29 cellular contexts compared by ENCODE assay signal in the genomic region with DNA sequence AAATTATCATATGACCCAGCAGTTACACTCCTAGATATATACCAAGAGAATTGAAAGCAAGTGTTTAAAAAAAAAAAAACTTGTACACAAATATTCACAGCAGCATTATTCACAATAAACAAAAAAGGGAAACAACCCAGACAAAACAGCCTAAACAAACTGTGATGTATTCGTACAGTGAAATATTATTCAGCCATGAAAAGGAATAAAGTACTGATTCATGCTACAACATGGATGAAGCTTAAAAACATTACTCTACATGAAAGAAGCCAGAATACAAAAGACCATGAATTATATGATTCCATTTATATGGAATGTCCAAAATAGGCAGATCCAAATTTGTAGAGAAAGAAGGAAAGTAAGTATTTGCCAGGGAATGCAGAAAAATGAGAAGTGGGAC.
"Had no signal": no experiment of that assay in that cellular context is flagged by ENCODE, and none has a peak within 500 bp of the region (broad histone marks: within the 10 kb centered on the region; RNA-seq: fewer than 3 reads in every experiment).

No MANE protein-coding gene starts in this region.

- H3K4me3 ChIP-seq: adrenal gland, ascending aorta, body of pancreas, breast epithelium, cardiac muscle cell had no signal

- ATAC-seq: activated naive CD4-positive, alpha-beta T cell treated with anti-CD3 and anti-CD28 coated beads, Interleukin-2, amount 50 U/mL, for 72 hours; activated naive CD8-positive, alpha-beta T cell treated with anti-CD3 and anti-CD28 coated beads, Interleukin-2, amount 50 U/mL, for 24 hours; activated T-cell treated with anti-CD3 and anti-CD28 coated beads, Interleukin-2, amount 50 U/mL, for 4 hours; activated T-cell treated with anti-CD3 and anti-CD28 coated beads, Interleukin-2, amount 50 U/mL, for 72 hours; activated T-helper 17 cell treated with anti-CD3 and anti-CD28 coated beads, Interleukin-2, amount 50 U/mL, for 72 hours; body of pancreas had no signal

- FAIRE-seq: bronchial epithelial cell had no signal

- DNase-seq: activated effector memory CD4-positive, alpha-beta T cell treated with anti-CD3 and anti-CD28 coated beads, Interleukin-2, amount 50 U/mL, for 16 hours; activated effector memory CD4-positive, alpha-beta T cell treated with Interleukin-2 at 50 U/mL for 16 hours; activated gamma-delta T cell; activated gamma-delta T cell treated with Interleukin-2 at 50 U/mL for 16 hours; activated naive CD4-positive, alpha-beta T cell; activated naive CD4-positive, alpha-beta T cell treated with anti-CD3 and anti-CD28 coated beads for 36 hours; activated naive CD4-positive, alpha-beta T cell treated with anti-CD3 and anti-CD28 coated beads, Interleukin-2, amount 10 ng/mL, durations not matched to agents 7 days and 5 days; activated naive CD4-positive, alpha-beta T cell treated with anti-CD3 and anti-CD28 coated beads, Interleukin-2, amount 50 U/mL, for 16 hours; activated naive CD4-positive, alpha-beta T cell treated with Interleukin-2 at 50 U/mL for 16 hours; activated naive CD8-positive, alpha-beta T cell treated with anti-CD3 and anti-CD28 coated beads for 36 hours; activated naive CD8-positive, alpha-beta T cell treated with anti-CD3 and anti-CD28 coated beads, Interleukin-2, amount 10 ng/mL, durations not matched to agents 7 days and 5 days; activated naive CD8-positive, alpha-beta T cell treated with anti-CD3 and anti-CD28 coated beads, Interleukin-2, amount 50 U/mL, for 24 hours; activated T-cell treated with anti-CD3 and anti-CD28 coated beads, Interleukin-2, amount 50 U/mL, for 4 hours; activated T-cell treated with anti-CD3 and anti-CD28 coated beads, Interleukin-2, amount 50 U/mL, for 48 hours; activated T-cell treated with anti-CD3 and anti-CD28 coated beads, Interleukin-2, amount 50 U/mL, for 72 hours; adrenal gland; amniotic stem cell; amygdala; aorta; body of pancreas; brain microvascular endothelial cell; central memory CD4-positive, alpha-beta T cell; cerebellar nuclear complex had no signal

- H3K4me1 ChIP-seq: adrenal gland, ascending aorta, body of pancreas, breast epithelium had no signal

- H3K36me3 ChIP-seq: adrenal gland, brain microvascular endothelial cell, breast epithelium, cardiac muscle cell had no signal

- H3K27ac ChIP-seq: adrenal gland, ascending aorta, body of pancreas, brain microvascular endothelial cell, breast epithelium, cardiac muscle cell had no signal

- H3K9me3 ChIP-seq: body of pancreas, breast epithelium had no signal

- H3K27me3 ChIP-seq: adrenal gland, ascending aorta, body of pancreas, brain microvascular endothelial cell, breast epithelium, cardiac muscle cell had no signal
